8 cellular contexts compared by ENCODE assay signal in the genomic region with DNA sequence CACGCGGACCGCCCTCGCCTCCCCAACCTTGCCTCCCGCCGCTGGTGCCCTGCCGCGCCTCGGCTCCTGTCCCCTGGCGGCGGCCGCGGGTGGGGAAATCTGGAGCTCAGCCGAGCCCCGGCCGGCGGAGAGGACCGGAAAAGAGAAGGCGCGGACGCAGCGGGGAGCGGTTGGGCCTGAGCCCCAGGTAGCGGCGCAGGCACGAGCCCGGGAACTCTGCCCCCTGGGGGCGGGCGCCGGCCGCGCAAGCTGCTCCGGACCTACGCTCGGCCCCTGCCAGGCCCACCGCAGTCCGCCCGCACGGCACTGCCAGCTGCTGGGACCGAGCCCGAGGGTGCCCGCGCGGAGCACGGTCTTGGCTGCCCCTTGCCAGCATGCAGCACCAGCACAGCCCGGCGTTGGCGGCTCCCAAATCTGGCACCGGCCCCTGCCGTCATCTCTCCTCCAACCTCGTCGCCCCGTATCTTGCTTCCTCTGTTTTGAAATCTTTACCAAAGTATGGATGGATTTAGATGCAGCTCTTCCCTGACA.
DNase-seq lines count a peak whose midpoint lies in the region; ATAC-seq and TF ChIP-seq lines count a peak whose summit lies in the region.

A gene with protein sequence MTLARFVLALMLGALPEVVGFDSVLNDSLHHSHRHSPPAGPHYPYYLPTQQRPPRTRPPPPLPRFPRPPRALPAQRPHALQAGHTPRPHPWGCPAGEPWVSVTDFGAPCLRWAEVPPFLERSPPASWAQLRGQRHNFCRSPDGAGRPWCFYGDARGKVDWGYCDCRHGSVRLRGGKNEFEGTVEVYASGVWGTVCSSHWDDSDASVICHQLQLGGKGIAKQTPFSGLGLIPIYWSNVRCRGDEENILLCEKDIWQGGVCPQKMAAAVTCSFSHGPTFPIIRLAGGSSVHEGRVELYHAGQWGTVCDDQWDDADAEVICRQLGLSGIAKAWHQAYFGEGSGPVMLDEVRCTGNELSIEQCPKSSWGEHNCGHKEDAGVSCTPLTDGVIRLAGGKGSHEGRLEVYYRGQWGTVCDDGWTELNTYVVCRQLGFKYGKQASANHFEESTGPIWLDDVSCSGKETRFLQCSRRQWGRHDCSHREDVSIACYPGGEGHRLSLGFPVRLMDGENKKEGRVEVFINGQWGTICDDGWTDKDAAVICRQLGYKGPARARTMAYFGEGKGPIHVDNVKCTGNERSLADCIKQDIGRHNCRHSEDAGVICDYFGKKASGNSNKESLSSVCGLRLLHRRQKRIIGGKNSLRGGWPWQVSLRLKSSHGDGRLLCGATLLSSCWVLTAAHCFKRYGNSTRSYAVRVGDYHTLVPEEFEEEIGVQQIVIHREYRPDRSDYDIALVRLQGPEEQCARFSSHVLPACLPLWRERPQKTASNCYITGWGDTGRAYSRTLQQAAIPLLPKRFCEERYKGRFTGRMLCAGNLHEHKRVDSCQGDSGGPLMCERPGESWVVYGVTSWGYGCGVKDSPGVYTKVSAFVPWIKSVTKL (minus strand): TSS at position 161 of the 531 bp plus-strand sequence. CDS start 283 bp downstream, outside the sequence.

- peaks cover 15% of the 10 kb centered on the region for H3K27me3 ChIP-seq in muscle layer of duodenum (ENCODE audit: low read depth, low read length)

- no peak for TF ChIP-seq POLR2A in erythroblast (IDR thresholded peaks at IDR 0.05; ENCODE audit: low read length)

- H3K9me3 ChIP-seq in muscle layer of duodenum (ENCODE audit: control insufficient read depth in 1 of 2, low read length in 2 of 2), result no peaks in the 10 kb centered on the region

- H3K27ac ChIP-seq in muscle layer of duodenum (ENCODE audit: low read length), result no peak within 1 kb of the TSS

- peaks cover 0 to 13% of the 10 kb centered on the region in 2 donors for H3K4me1 ChIP-seq in muscle layer of duodenum (ENCODE audit: control insufficient read depth in 1 of 2, insufficient read depth in 2 of 2, low read length in 2 of 2)

- DNase-seq in AG10803 (ENCODE audit: low read depth), result peak; percentile 66
- DNase-seq in NCI-H526 treated with DMSO at 0.1 percent for 48 hours (lab: John Stamatoyannopoulos, UW), result peak; percentile 44
- DNase-seq in activated CD8-positive, alpha-beta memory T cell treated with anti-CD3 and anti-CD28 coated beads, Interleukin-2, amount 50 U/mL, for 4 hours, result peak; percentile 38
- peak; percentile 59 to 61 for DNase-seq in erythroblast (lab: John Stamatoyannopoulos, UW)
- peak; percentile 76 for DNase-seq in stimulated activated naive CD8-positive, alpha-beta T cell treated with anti-CD3 and anti-CD28 coated beads, Interleukin-15, Interleukin-2, amounts not matched to agents 100 U/mL and 50 U/mL, for 24 hours

- ATAC-seq in GM18909 (IDR thresholded peaks at IDR 0.05; ENCODE audit: poor library complexity, unreplicated experiment) (peak; percentile 99), HG03103 (IDR thresholded peaks at IDR 0.05; ENCODE audit: low read depth, unreplicated experiment) (peak; percentile 100)
- ATAC-seq in stimulated activated naive CD8-positive, alpha-beta T cell treated with anti-CD3 and anti-CD28 coated beads, Interleukin-15, Interleukin-2, amounts not matched to agents 100 U/mL and 50 U/mL, for 24 hours, result peak; percentile 94

- peak; percentile 56 for TF ChIP-seq CTCF in AG10803 (conservative IDR thresholded peaks at IDR 0.05; ENCODE audit: low read length)

- H3K4me3 ChIP-seq in AG10803 (ENCODE audit: low read length) (peak within 1 kb of the TSS; percentile 71), muscle layer of duodenum (ENCODE audit: low read depth in 1 of 2, low read length in 2 of 2) (peak within 1 kb of the TSS; percentile 45 to 69)

- no peaks in the 10 kb centered on the region for H3K36me3 ChIP-seq in muscle layer of duodenum (ENCODE audit: control insufficient read depth in 1 of 2, insufficient read depth in 2 of 2, low read length in 2 of 2)
